ENCODE assay signal across 18 cellular contexts in genomic region chr10:30765022-30765610, GRCh38.
"Had no signal": no experiment of that assay in that cellular context is flagged by ENCODE, and none has a peak within 500 bp of the region (broad histone marks: within the 10 kb centered on the region; RNA-seq: fewer than 3 reads in every experiment).

No MANE protein-coding gene starts in this region.

- ATAC-seq: left ventricle myocardium superior had no signal

- H3K27ac ChIP-seq: coronary artery, epithelial cell of prostate, vagina had no signal

- H3K36me3 ChIP-seq: stomach, vagina had no signal

- H3K27me3 ChIP-seq: stomach, vagina had no signal

- H3K4me3 Mint-ChIP-seq: activated naive CD8-positive, alpha-beta T cell treated with anti-CD3 and anti-CD28 coated beads for 36 hours; activated T-cell treated with anti-CD3 and anti-CD28 coated beads, Interleukin-2, amount 50 U/mL, for 24 hours had no signal

- H3K4me3 ChIP-seq: coronary artery, stomach, vagina had no signal

- DNase-seq: activated CD4-positive, alpha-beta T cell treated with anti-CD3 and anti-CD28 coated beads for 1 hour; activated CD4-positive, alpha-beta T cell treated with anti-CD3 and anti-CD28 coated beads, Interleukin-2, amount 50 U/mL, for 1 hour; activated CD8-positive, alpha-beta memory T cell treated with anti-CD3 and anti-CD28 coated beads, Interleukin-2, amount 50 U/mL, for 4 hours; activated naive CD4-positive, alpha-beta T cell treated with Interleukin-2 at 50 U/mL for 16 hours; activated naive CD8-positive, alpha-beta T cell treated with anti-CD3 and anti-CD28 coated beads for 36 hours; activated T-cell treated with anti-CD3 and anti-CD28 coated beads, Interleukin-2, amount 50 U/mL, for 24 hours; amniotic stem cell; cerebellar nuclear complex; foreskin fibroblast; kidney glomerular epithelial cell; left ventricle myocardium superior; retina; stomach; T-helper 9 cell; trophoblast cell had no signal

- H3K36me3 Mint-ChIP-seq: activated naive CD8-positive, alpha-beta T cell treated with anti-CD3 and anti-CD28 coated beads for 36 hours had no signal

- H3K4me1 ChIP-seq: stomach, vagina had no signal

- H3K27me3 Mint-ChIP-seq: activated naive CD8-positive, alpha-beta T cell treated with anti-CD3 and anti-CD28 coated beads for 36 hours; activated T-cell treated with anti-CD3 and anti-CD28 coated beads, Interleukin-2, amount 50 U/mL, for 24 hours had no signal

- H3K4me1 Mint-ChIP-seq: activated naive CD8-positive, alpha-beta T cell treated with anti-CD3 and anti-CD28 coated beads for 36 hours had no signal
